25 cellular contexts compared by ENCODE assay signal in genomic region chr14:49992036-49992435, GRCh38.
DNase-seq lines count a peak whose midpoint lies in the region; ATAC-seq and TF ChIP-seq lines count a peak whose summit lies in the region.
"Had no signal": no experiment of that assay in that cellular context is flagged by ENCODE, and none has a peak within 500 bp of the region (broad histone marks: within the 10 kb centered on the region; RNA-seq: fewer than 3 reads in every experiment).

No MANE protein-coding gene starts in this region.

- DNase-seq in T-helper 1 cell (no peak), GM12865 (ENCODE audit: low read depth) (no peak), prostate gland (ENCODE audit: low spot score) (no peak)
- no peak for DNase-seq in activated T-helper 2 cell treated with anti-CD3 and anti-CD28 coated beads, Interferon-gamma antibody, Interleukin-2, Interleukin-4, amounts not matched to agents 10 μg/mL and 5 μg/mL and 100 μg/mL, durations not matched to agents 14 hours and 24 hours and 36 hours (ENCODE audit: low spot score)
- DNase-seq in NK-92 treated with Interleukin-12 subunit alpha and Interleukin-12 subunit beta, amount 100 ng/mL, for 24 hours (lab: John Stamatoyannopoulos, UW), result no peak
- DNase-seq: activated CD4-positive, alpha-beta T cell treated with anti-CD3 and anti-CD28 coated beads, Interleukin-2, amount 50 U/mL, for 1 hour; activated T-cell treated with anti-CD3 and anti-CD28 coated beads, Interleukin-2, amount 50 U/mL, for 1 hour; AML-193; DMS79 treated with DMSO at 0.1 percent for 48 hours; erythroblast; foreskin keratinocyte; NCI-H1417; NCI-H2081 treated with DMSO at 0.1 percent for 48 hours; NCI-H446; PC-3; SHP77 treated with DMSO at 0.1 percent for 48 hours; stimulated activated CD4-positive, alpha-beta T cell treated with anti-CD3 and anti-CD28 coated beads, Interleukin-2, amount 100 ng/mL, for 48 hours; upper lobe of left lung had no signal

- ATAC-seq in HG02642 (IDR thresholded peaks at IDR 0.05; ENCODE audit: poor library complexity, unreplicated experiment), result no peak
- ATAC-seq: foreskin keratinocyte, GM23338, PC-3 had no signal

- TF ChIP-seq POLR2A in prostate gland (IDR thresholded peaks at IDR 0.05), result no peak

- peaks cover 10% of the 10 kb centered on the region for H3K36me3 Mint-ChIP-seq in T-helper 1 cell treated with Interleukin-12 subunit alpha and Interleukin-12 subunit beta and Interleukin-4 antibody, amounts not matched to agents 30 μg/mL and 1 μg/mL, for 36 hours (ENCODE audit: low read depth)
- H3K36me3 Mint-ChIP-seq in activated T-helper 2 cell treated with anti-CD3 and anti-CD28 coated beads, Interferon-gamma antibody, Interleukin-2, Interleukin-4, amounts not matched to agents 10 μg/mL and 5 μg/mL and 100 μg/mL, durations not matched to agents 14 hours and 24 hours and 36 hours (ENCODE audit: low read depth), result no peaks in the 10 kb centered on the region
- H3K36me3 Mint-ChIP-seq in nephron (ENCODE audit: low read depth), result no peaks in the 10 kb centered on the region

- H3K4me3 ChIP-seq in GM12865 (ENCODE audit: low read depth, low read length) (peak overlapping the region; percentile 49), prostate gland (no peak overlapping the region)
- H3K4me3 ChIP-seq: GM23338, upper lobe of left lung had no signal

- H3K27me3 ChIP-seq in prostate gland (replicated peaks; ENCODE audit: insufficient read depth), result no peaks in the 10 kb centered on the region
- H3K27me3 ChIP-seq: foreskin keratinocyte, upper lobe of left lung had no signal

- H3K36me3 ChIP-seq in prostate gland, result no peaks in the 10 kb centered on the region
- H3K36me3 ChIP-seq: upper lobe of left lung had no signal

- H3K27me3 Mint-ChIP-seq in T-helper 1 cell treated with Interleukin-12 subunit alpha and Interleukin-12 subunit beta and Interleukin-4 antibody, amounts not matched to agents 30 μg/mL and 1 μg/mL, for 36 hours (ENCODE audit: low read depth), result no peaks in the 10 kb centered on the region
- no peaks in the 10 kb centered on the region for H3K27me3 Mint-ChIP-seq in activated T-helper 2 cell treated with anti-CD3 and anti-CD28 coated beads, Interferon-gamma antibody, Interleukin-2, Interleukin-4, amounts not matched to agents 10 μg/mL and 5 μg/mL and 100 μg/mL, durations not matched to agents 14 hours and 24 hours and 36 hours (ENCODE audit: low read depth)
- no peaks in the 10 kb centered on the region for H3K27me3 Mint-ChIP-seq in nephron (ENCODE audit: low read depth)
- H3K27me3 Mint-ChIP-seq: activated naive CD4-positive, alpha-beta T cell treated with anti-CD3 and anti-CD28 coated beads, Interleukin-2, amount 50 U/mL, for 24 hours had no signal

- TF ChIP-seq CTCF in GM12865 (IDR thresholded peaks at IDR 0.05; ENCODE audit: insufficient read depth, low read depth, low read length, missing control alignments) (no peak), nephron (IDR thresholded peaks at IDR 0.05; ENCODE audit: unreplicated experiment in 3 of 3) (no peak), prostate gland (IDR thresholded peaks at IDR 0.05) (no peak)

- no peaks in the 10 kb centered on the region for H3K9me3 Mint-ChIP-seq in T-helper 1 cell treated with Interleukin-12 subunit alpha and Interleukin-12 subunit beta and Interleukin-4 antibody, amounts not matched to agents 30 μg/mL and 1 μg/mL, for 36 hours
- no peaks in the 10 kb centered on the region for H3K9me3 Mint-ChIP-seq in activated T-helper 2 cell treated with anti-CD3 and anti-CD28 coated beads, Interferon-gamma antibody, Interleukin-2, Interleukin-4, amounts not matched to agents 10 μg/mL and 5 μg/mL and 100 μg/mL, durations not matched to agents 14 hours and 24 hours and 36 hours
- no peaks in the 10 kb centered on the region for H3K9me3 Mint-ChIP-seq in nephron
- H3K9me3 Mint-ChIP-seq: activated naive CD4-positive, alpha-beta T cell treated with anti-CD3 and anti-CD28 coated beads, Interleukin-2, amount 50 U/mL, for 24 hours; GM23338 had no signal

- H3K27ac Mint-ChIP-seq in T-helper 1 cell treated with Interleukin-12 subunit alpha and Interleukin-12 subunit beta and Interleukin-4 antibody, amounts not matched to agents 30 μg/mL and 1 μg/mL, for 36 hours, result peak overlapping the region; percentile 75
- H3K27ac Mint-ChIP-seq in activated T-helper 2 cell treated with anti-CD3 and anti-CD28 coated beads, Interferon-gamma antibody, Interleukin-2, Interleukin-4, amounts not matched to agents 10 μg/mL and 5 μg/mL and 100 μg/mL, durations not matched to agents 14 hours and 24 hours and 36 hours, result peak overlapping the region; percentile 89
- peak overlapping the region in 2 of 3 experiments; percentile 3 to 8 for H3K27ac Mint-ChIP-seq in nephron
- H3K27ac Mint-ChIP-seq: activated naive CD4-positive, alpha-beta T cell treated with anti-CD3 and anti-CD28 coated beads, Interleukin-2, amount 50 U/mL, for 24 hours; GM23338 had no signal

- intact Hi-C loops in activated T-helper 2 cell treated with anti-CD3 and anti-CD28 coated beads, Interferon-gamma antibody, Interleukin-2, Interleukin-4, amounts not matched to agents 10 μg/mL and 5 μg/mL and 100 μg/mL, durations not matched to agents 14 hours and 24 hours and 36 hours (cut with micrococcal nuclease), result no loop called here
- intact Hi-C loops in prostate gland (cut with DNase I), result no loop called here

- WGBS in prostate gland, result 95% methylated on average over 7 of the region's 7 CpGs

- H3K4me1 ChIP-seq in prostate gland (replicated peaks), result no peaks in the 10 kb centered on the region
- H3K4me1 ChIP-seq: foreskin keratinocyte had no signal

- H3K4me3 Mint-ChIP-seq in T-helper 1 cell treated with Interleukin-12 subunit alpha and Interleukin-12 subunit beta and Interleukin-4 antibody, amounts not matched to agents 30 μg/mL and 1 μg/mL, for 36 hours, result peak overlapping the region; percentile 41
- peak overlapping the region; percentile 62 for H3K4me3 Mint-ChIP-seq in activated T-helper 2 cell treated with anti-CD3 and anti-CD28 coated beads, Interferon-gamma antibody, Interleukin-2, Interleukin-4, amounts not matched to agents 10 μg/mL and 5 μg/mL and 100 μg/mL, durations not matched to agents 14 hours and 24 hours and 36 hours (ENCODE audit: low read depth)
- no peak overlapping the region for H3K4me3 Mint-ChIP-seq in nephron
- H3K4me3 Mint-ChIP-seq: activated naive CD4-positive, alpha-beta T cell treated with anti-CD3 and anti-CD28 coated beads, Interleukin-2, amount 50 U/mL, for 24 hours; GM23338 had no signal

- H3K27ac ChIP-seq in prostate gland, result no peak overlapping the region
- H3K27ac ChIP-seq: 22Rv1, foreskin keratinocyte, HL-60, upper lobe of left lung had no signal

- no peaks in the 10 kb centered on the region for H3K9me3 ChIP-seq in prostate gland
- H3K9me3 ChIP-seq: upper lobe of left lung had no signal

- peaks cover 32% of the 10 kb centered on the region for H3K4me1 Mint-ChIP-seq in T-helper 1 cell treated with Interleukin-12 subunit alpha and Interleukin-12 subunit beta and Interleukin-4 antibody, amounts not matched to agents 30 μg/mL and 1 μg/mL, for 36 hours (ENCODE audit: low read depth)
- peaks cover 32% of the 10 kb centered on the region for H3K4me1 Mint-ChIP-seq in activated T-helper 2 cell treated with anti-CD3 and anti-CD28 coated beads, Interferon-gamma antibody, Interleukin-2, Interleukin-4, amounts not matched to agents 10 μg/mL and 5 μg/mL and 100 μg/mL, durations not matched to agents 14 hours and 24 hours and 36 hours (ENCODE audit: low read depth)
- peaks cover 20% of the 10 kb centered on the region for H3K4me1 Mint-ChIP-seq in nephron

Comparison
In these comparisons a context has a peak if more than half of its experiments do, and no peak if none do; other contexts are left out.
1. H3K27ac Mint-ChIP-seq: peak in every context shown above with its lines; median percentile 89 in activated T-helper 2 cell treated with anti-CD3 and anti-CD28 coated beads, Interferon-gamma antibody, Interleukin-2, Interleukin-4, amounts not matched to agents 10 μg/mL and 5 μg/mL and 100 μg/mL, durations not matched to agents 14 hours and 24 hours and 36 hours; 75 in T-helper 1 cell treated with Interleukin-12 subunit alpha and Interleukin-12 subunit beta and Interleukin-4 antibody, amounts not matched to agents 30 μg/mL and 1 μg/mL, for 36 hours; 6 in nephron.
2. H3K4me3 Mint-ChIP-seq: peak in T-helper 1 cell treated with Interleukin-12 subunit alpha and Interleukin-12 subunit beta and Interleukin-4 antibody, amounts not matched to agents 30 μg/mL and 1 μg/mL, for 36 hours (single experiment) and activated T-helper 2 cell treated with anti-CD3 and anti-CD28 coated beads, Interferon-gamma antibody, Interleukin-2, Interleukin-4, amounts not matched to agents 10 μg/mL and 5 μg/mL and 100 μg/mL, durations not matched to agents 14 hours and 24 hours and 36 hours (single experiment); none in nephron (0 of 3).